In the genomic region with DNA sequence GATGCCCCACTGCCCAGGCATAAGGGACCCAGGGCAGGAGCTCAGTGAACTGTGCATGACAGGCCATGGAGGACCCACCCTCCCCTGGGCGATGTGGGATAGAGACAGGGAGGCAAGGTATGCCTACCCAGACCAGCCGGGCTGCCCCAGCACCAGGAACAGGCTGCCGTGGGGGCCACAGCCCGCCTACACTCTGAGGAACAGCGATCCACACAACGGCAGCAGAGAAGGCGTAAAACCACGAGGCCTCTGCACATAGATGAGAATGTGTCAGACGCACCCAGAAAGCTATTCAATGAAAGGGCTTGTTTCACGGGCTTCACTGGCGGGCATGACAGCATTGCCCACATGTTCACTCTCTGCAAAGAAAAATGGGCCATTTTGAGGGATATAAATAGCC, we compare ENCODE assay signal across 14 cellular contexts. TPM values are rescaled to one million over a fixed set of nuclear protein-coding genes. Genes with fewer than 3 reads are reported as not detected.
DNase-seq lines count a peak whose midpoint lies in the region; ATAC-seq and TF ChIP-seq lines count a peak whose summit lies in the region.
"Had no signal": no experiment of that assay in that cellular context is flagged by ENCODE, and none has a peak within 500 bp of the region (broad histone marks: within the 10 kb centered on the region; RNA-seq: fewer than 3 reads in every experiment).

No MANE protein-coding gene starts in this region.

- peak overlapping the region; percentile 90 for H3K27ac Mint-ChIP-seq in activated CD8-positive, alpha-beta T cell treated with anti-CD3 and anti-CD28 coated beads for 36 hours
- peak overlapping the region; percentile 56 for H3K27ac Mint-ChIP-seq in stimulated activated memory B cell treated with anti-CD40 and anti-IgM and Interleukin-4, amounts not matched to agents 10 μg/mL and 1 μg/mL and 100 μg/mL, for 72 hours
- H3K27ac Mint-ChIP-seq: dendritic cell treated with granulocyte-macrophage colony-stimulating factor and Interleukin-4, amounts not matched to agents 40 ng/mL and 50 ng/mL, for 4 days; HFFc6 had no signal

- ATAC-seq in activated CD8-positive, alpha-beta T cell treated with anti-CD3 and anti-CD28 coated beads for 36 hours = peak; percentile 77
- ATAC-seq in stimulated activated memory B cell treated with anti-CD40 and anti-IgM and Interleukin-4, amounts not matched to agents 10 μg/mL and 1 μg/mL and 100 μg/mL, for 72 hours = peak; percentile 59
- ATAC-seq in GM18907 (IDR thresholded peaks at IDR 0.05; ENCODE audit: unreplicated experiment) (no peak), omental fat pad (ENCODE audit: low FRiP score) (no peak)
- ATAC-seq: right lobe of liver had no signal

- intact Hi-C loops in activated CD8-positive, alpha-beta T cell treated with anti-CD3 and anti-CD28 coated beads for 36 hours (cut with micrococcal nuclease) = no loop called here

- H3K4me1 Mint-ChIP-seq in activated CD8-positive, alpha-beta T cell treated with anti-CD3 and anti-CD28 coated beads for 36 hours (ENCODE audit: low read depth) = peaks cover 95% of the 10 kb centered on the region
- peaks cover 80% of the 10 kb centered on the region for H3K4me1 Mint-ChIP-seq in stimulated activated memory B cell treated with anti-CD40 and anti-IgM and Interleukin-4, amounts not matched to agents 10 μg/mL and 1 μg/mL and 100 μg/mL, for 72 hours

- H3K4me3 Mint-ChIP-seq in activated CD8-positive, alpha-beta T cell treated with anti-CD3 and anti-CD28 coated beads for 36 hours = peak overlapping the region; percentile 12
- no peak overlapping the region for H3K4me3 Mint-ChIP-seq in stimulated activated memory B cell treated with anti-CD40 and anti-IgM and Interleukin-4, amounts not matched to agents 10 μg/mL and 1 μg/mL and 100 μg/mL, for 72 hours
- H3K4me3 Mint-ChIP-seq: dendritic cell treated with granulocyte-macrophage colony-stimulating factor and Interleukin-4, amounts not matched to agents 40 ng/mL and 50 ng/mL, for 4 days; HFFc6 had no signal

- POLR2A ChIA-PET in activated CD8-positive, alpha-beta T cell treated with anti-CD3 and anti-CD28 coated beads for 36 hours (lab: Charles Lee) = interaction anchor here (0.7 to 2.9 kb wide), 16 partner anchors 9 to 129 kb away, joined by 3 to 24 read pairs (median 5); no protein-coding TSS in a partner anchor

- H3K9me3 Mint-ChIP-seq in activated CD8-positive, alpha-beta T cell treated with anti-CD3 and anti-CD28 coated beads for 36 hours = no peaks in the 10 kb centered on the region
- H3K9me3 Mint-ChIP-seq in stimulated activated memory B cell treated with anti-CD40 and anti-IgM and Interleukin-4, amounts not matched to agents 10 μg/mL and 1 μg/mL and 100 μg/mL, for 72 hours = no peaks in the 10 kb centered on the region
- H3K9me3 Mint-ChIP-seq: dendritic cell treated with granulocyte-macrophage colony-stimulating factor and Interleukin-4, amounts not matched to agents 40 ng/mL and 50 ng/mL, for 4 days; HFFc6 had no signal

- peaks cover 70% of the 10 kb centered on the region for H3K36me3 Mint-ChIP-seq in activated CD8-positive, alpha-beta T cell treated with anti-CD3 and anti-CD28 coated beads for 36 hours (ENCODE audit: low read depth)
- peaks cover 42% of the 10 kb centered on the region for H3K36me3 Mint-ChIP-seq in stimulated activated memory B cell treated with anti-CD40 and anti-IgM and Interleukin-4, amounts not matched to agents 10 μg/mL and 1 μg/mL and 100 μg/mL, for 72 hours

- CTCF ChIA-PET in activated CD8-positive, alpha-beta T cell treated with anti-CD3 and anti-CD28 coated beads for 36 hours (lab: Charles Lee) = interaction anchor here (0.6 to 4.4 kb wide), 8 partner anchors 9 to 101 kb away, joined by 3 to 22 read pairs (median 6); no protein-coding TSS in a partner anchor

- no peaks in the 10 kb centered on the region for H3K27me3 Mint-ChIP-seq in activated CD8-positive, alpha-beta T cell treated with anti-CD3 and anti-CD28 coated beads for 36 hours
- H3K27me3 Mint-ChIP-seq in stimulated activated memory B cell treated with anti-CD40 and anti-IgM and Interleukin-4, amounts not matched to agents 10 μg/mL and 1 μg/mL and 100 μg/mL, for 72 hours = no peaks in the 10 kb centered on the region
- H3K27me3 Mint-ChIP-seq: dendritic cell treated with granulocyte-macrophage colony-stimulating factor and Interleukin-4, amounts not matched to agents 40 ng/mL and 50 ng/mL, for 4 days had no signal

- no peak for TF ChIP-seq CTCF in activated CD8-positive, alpha-beta T cell treated with anti-CD3 and anti-CD28 coated beads for 36 hours (IDR thresholded peaks at IDR 0.05)
- no peak for TF ChIP-seq CTCF in omental fat pad (IDR thresholded peaks at IDR 0.05)

- DNase-seq in activated CD4-positive, alpha-beta T cell treated with anti-CD3 and anti-CD28 coated beads for 48 hours = peak; percentile 63
- no peak for DNase-seq in activated CD4-positive, alpha-beta T cell treated with anti-CD3 and anti-CD28 coated beads, Interleukin-2, amount 50 U/mL, for 1 hour
- DNase-seq in activated CD8-positive, alpha-beta T cell treated with anti-CD3 and anti-CD28 coated beads for 36 hours = peak; percentile 82
- peak; percentile 65 for DNase-seq in germinal center (ENCODE audit: low spot score)
- no peak for DNase-seq in omental fat pad (ENCODE audit: low spot score)
- DNase-seq in NCI-H510A (lab: John Stamatoyannopoulos, UW) = no peak
- DNase-seq: ACHN, HFFc6, NCI-H524, right lobe of liver, transverse colon had no signal

RNA-seq across cellular contexts. Expression of gene SEMA4D, which starts 49.5 kb away (rescaled TPM):
- total RNA-seq in activated CD8-positive, alpha-beta T cell treated with anti-CD3 and anti-CD28 coated beads for 36 hours = 100 to 1,000 TPM; 290 to 317 TPM
- total RNA-seq in omental fat pad = 10 to 100 TPM; 14.2 to 49.5 (median 18.3) TPM
- total RNA-seq: HFFc6 had no signal

Comparison
In these comparisons a context has a peak if more than half of its experiments do, and no peak if none do; other contexts are left out.
1. DNase-seq: peak in activated CD4-positive, alpha-beta T cell treated with anti-CD3 and anti-CD28 coated beads for 48 hours (single experiment), activated CD8-positive, alpha-beta T cell treated with anti-CD3 and anti-CD28 coated beads for 36 hours (single experiment) and germinal center (single experiment); none in activated CD4-positive, alpha-beta T cell treated with anti-CD3 and anti-CD28 coated beads, Interleukin-2, amount 50 U/mL, for 1 hour (single experiment), omental fat pad (single experiment) and NCI-H510A (single experiment).
2. ATAC-seq: peak in activated CD8-positive, alpha-beta T cell treated with anti-CD3 and anti-CD28 coated beads for 36 hours (single experiment) and stimulated activated memory B cell treated with anti-CD40 and anti-IgM and Interleukin-4, amounts not matched to agents 10 μg/mL and 1 μg/mL and 100 μg/mL, for 72 hours (single experiment); none in GM18907 (single experiment) and omental fat pad (single experiment).
3. RNA of gene SEMA4D, which starts 49.5 kb away (total RNA-seq): 290 to 317 TPM in activated CD8-positive, alpha-beta T cell treated with anti-CD3 and anti-CD28 coated beads for 36 hours; 14.2 to 49.5 TPM in omental fat pad; every median in the first group is over 4 times any median in the second.